Comparison of ENCODE assay signal across 1 cellular context in the genomic region with DNA sequence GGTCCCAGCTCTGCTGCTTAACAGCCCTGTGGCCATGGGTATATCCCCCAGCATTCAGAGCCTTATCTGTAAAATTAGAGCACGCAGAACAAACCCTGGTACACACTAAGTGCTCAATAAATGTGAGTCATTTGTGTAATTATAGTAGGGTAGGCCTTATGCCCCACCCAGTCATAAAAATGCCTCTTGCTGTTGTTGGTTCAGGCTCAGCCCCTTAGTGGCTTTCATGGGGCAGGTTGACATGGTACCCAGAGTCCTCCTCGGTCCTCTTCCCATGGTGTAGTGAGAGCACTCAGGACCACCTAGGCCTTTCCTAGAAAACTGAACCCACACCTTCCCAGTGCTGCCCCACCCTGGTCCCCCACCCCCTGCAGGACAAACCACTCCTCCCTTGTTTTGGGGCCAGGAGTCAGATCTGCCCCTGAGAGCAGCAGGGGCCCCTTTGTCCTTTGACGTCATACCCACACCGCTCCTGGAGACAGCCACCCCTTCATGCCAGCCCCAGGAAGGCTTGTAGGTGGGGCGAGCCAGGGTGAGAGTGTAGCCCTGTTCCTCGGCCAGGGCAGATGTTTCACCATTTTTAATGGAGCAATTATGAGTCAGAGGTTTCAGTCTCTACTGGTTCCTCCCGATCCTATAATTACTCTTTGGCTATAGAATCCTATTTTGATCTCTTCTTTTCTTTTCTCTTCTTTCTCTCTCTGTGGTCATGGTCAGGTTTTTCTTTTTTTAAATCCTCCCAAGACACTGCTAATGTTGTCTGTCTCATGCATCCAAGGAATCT.
TF ChIP-seq lines count a peak whose summit lies in the region.

No MANE protein-coding gene starts in this region.

TF ChIP-seq in HEK293, 187 proteins besides CTCF, POLR2A, EP300 and RAD21 (continued from another document and continues in another):
- TF ChIP-seq ZBTB10 (tag by site-specific recombination; IDR thresholded peaks at IDR 0.05), result peak; percentile 72
- TF ChIP-seq ZNF18 (tag by site-specific recombination; IDR thresholded peaks at IDR 0.05), result peak; percentile 85
- TF ChIP-seq ZNF37A (tag by site-specific recombination; IDR thresholded peaks at IDR 0.05), result no peak
- no peak for TF ChIP-seq ZNF169 (tag by site-specific recombination; IDR thresholded peaks at IDR 0.05)
- peak; percentile 56 for TF ChIP-seq ZFHX2 (tag by site-specific recombination; conservative IDR thresholded peaks at IDR 0.05)
- TF ChIP-seq ZNF423 (tag by site-specific recombination; IDR thresholded peaks at IDR 0.05), result peak; percentile 49; the same call in 1 of the 2 replicates
- no peak for TF ChIP-seq ZNF596 (tag by site-specific recombination; IDR thresholded peaks at IDR 0.05)
- 0 out of 2 replicates have a peak, but pooled peaks have one; percentile 7 for TF ChIP-seq ZFP3 (tag by site-specific recombination; IDR thresholded peaks at IDR 0.05; ENCODE audit: low read depth)
- TF ChIP-seq ZNF140 (tag by site-specific recombination; IDR thresholded peaks at IDR 0.05), result no peak
- peak; percentile 99 for TF ChIP-seq ZNF629 (tag by site-specific recombination; IDR thresholded peaks at IDR 0.05)
- peak; percentile 98 for TF ChIP-seq ZNF580 (tag by site-specific recombination; IDR thresholded peaks at IDR 0.05)
- TF ChIP-seq GLIS2 (tag by site-specific recombination; IDR thresholded peaks at IDR 0.05), result peak; percentile 97
- no peak for TF ChIP-seq ZNF426 (tag by site-specific recombination; IDR thresholded peaks at IDR 0.05)
- peak; percentile 77; the same call in 1 of the 2 replicates for TF ChIP-seq OVOL3 (tag by site-specific recombination; IDR thresholded peaks at IDR 0.05)
- TF ChIP-seq ZNF121 (tag by site-specific recombination; IDR thresholded peaks at IDR 0.05), result peak; percentile 98
- TF ChIP-seq ZBTB21 (tag by site-specific recombination; IDR thresholded peaks at IDR 0.05), result peak; percentile 99
- 0 out of 2 replicates have a peak, but pooled peaks have one; percentile 40 for TF ChIP-seq ZNF302 (tag by site-specific recombination; IDR thresholded peaks at IDR 0.05; ENCODE audit: low read depth)
- peak; percentile 95 for TF ChIP-seq ZBTB48 (tag by site-specific recombination; IDR thresholded peaks at IDR 0.05)
- TF ChIP-seq ZNF561 (tag by site-specific recombination; IDR thresholded peaks at IDR 0.05; ENCODE audit: borderline replicate concordance), result peak; percentile 97; the same call in 1 of the 2 replicates
- no peak for TF ChIP-seq ZNF146 (tag by site-specific recombination; IDR thresholded peaks at IDR 0.05)
- no peak for TF ChIP-seq ZNF830 (tag by site-specific recombination; IDR thresholded peaks at IDR 0.05; ENCODE audit: low read depth)
- peak; percentile 99 for TF ChIP-seq FEZF1 (tag by site-specific recombination; IDR thresholded peaks at IDR 0.05)
- TF ChIP-seq, protein P1, sequence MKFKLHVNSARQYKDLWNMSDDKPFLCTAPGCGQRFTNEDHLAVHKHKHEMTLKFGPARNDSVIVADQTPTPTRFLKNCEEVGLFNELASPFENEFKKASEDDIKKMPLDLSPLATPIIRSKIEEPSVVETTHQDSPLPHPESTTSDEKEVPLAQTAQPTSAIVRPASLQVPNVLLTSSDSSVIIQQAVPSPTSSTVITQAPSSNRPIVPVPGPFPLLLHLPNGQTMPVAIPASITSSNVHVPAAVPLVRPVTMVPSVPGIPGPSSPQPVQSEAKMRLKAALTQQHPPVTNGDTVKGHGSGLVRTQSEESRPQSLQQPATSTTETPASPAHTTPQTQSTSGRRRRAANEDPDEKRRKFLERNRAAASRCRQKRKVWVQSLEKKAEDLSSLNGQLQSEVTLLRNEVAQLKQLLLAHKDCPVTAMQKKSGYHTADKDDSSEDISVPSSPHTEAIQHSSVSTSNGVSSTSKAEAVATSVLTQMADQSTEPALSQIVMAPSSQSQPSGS (tag by site-specific recombination; IDR thresholded peaks at IDR 0.05; ENCODE audit: low read depth), result peak; percentile 93
- no peak for TF ChIP-seq ZNF114 (tag by site-specific recombination; IDR thresholded peaks at IDR 0.05)
- no peak for TF ChIP-seq ZNF132 (tag by site-specific recombination; IDR thresholded peaks at IDR 0.05; ENCODE audit: borderline replicate concordance)
- TF ChIP-seq, protein P2, sequence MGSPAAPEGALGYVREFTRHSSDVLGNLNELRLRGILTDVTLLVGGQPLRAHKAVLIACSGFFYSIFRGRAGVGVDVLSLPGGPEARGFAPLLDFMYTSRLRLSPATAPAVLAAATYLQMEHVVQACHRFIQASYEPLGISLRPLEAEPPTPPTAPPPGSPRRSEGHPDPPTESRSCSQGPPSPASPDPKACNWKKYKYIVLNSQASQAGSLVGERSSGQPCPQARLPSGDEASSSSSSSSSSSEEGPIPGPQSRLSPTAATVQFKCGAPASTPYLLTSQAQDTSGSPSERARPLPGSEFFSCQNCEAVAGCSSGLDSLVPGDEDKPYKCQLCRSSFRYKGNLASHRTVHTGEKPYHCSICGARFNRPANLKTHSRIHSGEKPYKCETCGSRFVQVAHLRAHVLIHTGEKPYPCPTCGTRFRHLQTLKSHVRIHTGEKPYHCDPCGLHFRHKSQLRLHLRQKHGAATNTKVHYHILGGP (tag by site-specific recombination; IDR thresholded peaks at IDR 0.05), result peak; percentile 91
- TF ChIP-seq ZSCAN16 (tag by site-specific recombination; IDR thresholded peaks at IDR 0.05), result peak; percentile 84
- peak; percentile 8; the same call in 1 of the 2 replicates for TF ChIP-seq ZNF654 (tag by site-specific recombination; IDR thresholded peaks at IDR 0.05; ENCODE audit: low read depth)
- TF ChIP-seq SETDB1 (IDR thresholded peaks at IDR 0.05; ENCODE audit: insufficient read length, low read length), result no peak
- TF ChIP-seq PRDM2 (tag by site-specific recombination; IDR thresholded peaks at IDR 0.05; ENCODE audit: borderline replicate concordance), result no peak
- TF ChIP-seq ZNF274 (IDR thresholded peaks at IDR 0.05; ENCODE audit: low read length), result no peak
- no peak for TF ChIP-seq ZNF274 (tag by site-specific recombination; IDR thresholded peaks at IDR 0.05; ENCODE audit: borderline replicate concordance)
- TF ChIP-seq, protein P3, sequence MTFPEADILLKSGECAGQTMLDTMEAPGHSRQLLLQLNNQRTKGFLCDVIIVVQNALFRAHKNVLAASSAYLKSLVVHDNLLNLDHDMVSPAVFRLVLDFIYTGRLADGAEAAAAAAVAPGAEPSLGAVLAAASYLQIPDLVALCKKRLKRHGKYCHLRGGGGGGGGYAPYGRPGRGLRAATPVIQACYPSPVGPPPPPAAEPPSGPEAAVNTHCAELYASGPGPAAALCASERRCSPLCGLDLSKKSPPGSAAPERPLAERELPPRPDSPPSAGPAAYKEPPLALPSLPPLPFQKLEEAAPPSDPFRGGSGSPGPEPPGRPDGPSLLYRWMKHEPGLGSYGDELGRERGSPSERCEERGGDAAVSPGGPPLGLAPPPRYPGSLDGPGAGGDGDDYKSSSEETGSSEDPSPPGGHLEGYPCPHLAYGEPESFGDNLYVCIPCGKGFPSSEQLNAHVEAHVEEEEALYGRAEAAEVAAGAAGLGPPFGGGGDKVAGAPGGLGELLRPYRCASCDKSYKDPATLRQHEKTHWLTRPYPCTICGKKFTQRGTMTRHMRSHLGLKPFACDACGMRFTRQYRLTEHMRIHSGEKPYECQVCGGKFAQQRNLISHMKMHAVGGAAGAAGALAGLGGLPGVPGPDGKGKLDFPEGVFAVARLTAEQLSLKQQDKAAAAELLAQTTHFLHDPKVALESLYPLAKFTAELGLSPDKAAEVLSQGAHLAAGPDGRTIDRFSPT (tag by site-specific recombination; IDR thresholded peaks at IDR 0.05), result peak; percentile 93
- TF ChIP-seq ZNF544 (tag by site-specific recombination; IDR thresholded peaks at IDR 0.05), result no peak
- TF ChIP-seq ZNF266 (tag by site-specific recombination; IDR thresholded peaks at IDR 0.05; ENCODE audit: low read depth), result no peak; the same call in 1 of the 2 replicates
- no peak for TF ChIP-seq PRDM6 (tag by site-specific recombination; IDR thresholded peaks at IDR 0.05)
- TF ChIP-seq, protein P4, sequence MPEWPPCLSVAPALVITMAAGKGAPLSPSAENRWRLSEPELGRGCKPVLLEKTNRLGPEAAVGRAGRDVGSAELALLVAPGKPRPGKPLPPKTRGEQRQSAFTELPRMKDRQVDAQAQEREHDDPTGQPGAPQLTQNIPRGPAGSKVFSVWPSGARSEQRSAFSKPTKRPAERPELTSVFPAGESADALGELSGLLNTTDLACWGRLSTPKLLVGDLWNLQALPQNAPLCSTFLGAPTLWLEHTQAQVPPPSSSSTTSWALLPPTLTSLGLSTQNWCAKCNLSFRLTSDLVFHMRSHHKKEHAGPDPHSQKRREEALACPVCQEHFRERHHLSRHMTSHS (tag by site-specific recombination; IDR thresholded peaks at IDR 0.05), result no peak
- TF ChIP-seq ZNF394 (tag by site-specific recombination; IDR thresholded peaks at IDR 0.05; ENCODE audit: borderline replicate concordance), result peak; percentile 72; the same call in 1 of the 2 replicates
- no peak for TF ChIP-seq ZNF354C (tag by site-specific recombination; IDR thresholded peaks at IDR 0.05; ENCODE audit: borderline replicate concordance, low read depth)
